In the genomic region with DNA sequence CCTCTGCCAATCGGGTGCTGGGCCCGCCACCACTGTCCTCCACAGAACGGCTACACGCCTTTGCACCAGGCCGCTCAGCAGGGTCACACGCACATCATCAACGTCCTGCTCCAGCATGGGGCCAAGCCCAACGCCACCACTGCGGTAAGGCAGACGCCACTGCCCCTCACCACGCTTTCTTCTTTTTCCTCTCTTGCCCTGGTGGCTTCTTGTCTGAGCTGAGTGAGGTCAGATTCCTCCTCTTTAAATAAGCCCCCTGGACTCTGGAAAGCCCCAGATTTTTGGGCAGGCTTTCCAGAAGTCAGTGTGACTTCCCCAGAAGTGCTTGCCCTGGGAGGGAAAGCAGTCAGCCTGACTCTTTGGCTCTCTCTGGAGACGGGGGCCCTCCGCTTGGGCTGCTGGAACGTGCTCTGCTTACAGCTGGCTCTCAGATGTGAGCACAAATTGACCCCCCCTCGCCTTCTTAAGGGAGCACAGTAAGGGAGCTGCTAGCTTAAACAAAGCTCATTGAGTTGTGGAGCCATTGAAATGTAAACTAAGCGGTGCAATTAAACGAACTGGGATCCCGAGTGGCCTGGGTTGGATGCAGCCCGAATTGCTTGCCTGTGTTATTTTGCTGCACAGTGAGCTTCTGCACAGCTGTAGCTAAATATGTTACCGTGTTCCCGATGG, we compare ENCODE assay signal across 10 cellular contexts.
DNase-seq lines count a peak whose midpoint lies in the region; ATAC-seq and TF ChIP-seq lines count a peak whose summit lies in the region.
"Had no signal": no experiment of that assay in that cellular context is flagged by ENCODE, and none has a peak within 500 bp of the region (broad histone marks: within the 10 kb centered on the region; RNA-seq: fewer than 3 reads in every experiment).

No MANE protein-coding gene starts in this region.

- H3K27me3 ChIP-seq in heart right ventricle (no peaks in the 10 kb centered on the region), parathyroid adenoma (ENCODE audit: control insufficient read depth, insufficient read depth, low read length) (no peaks in the 10 kb centered on the region)

- H3K9me3 ChIP-seq in heart right ventricle (no peaks in the 10 kb centered on the region), parathyroid adenoma (ENCODE audit: control insufficient read depth, low read length) (no peaks in the 10 kb centered on the region)

- H3K4me1 ChIP-seq in heart right ventricle: peaks cover 0 to 40% (median 12%) of the 10 kb centered on the region in 9 donors
- H3K4me1 ChIP-seq in parathyroid adenoma: no peaks in the 10 kb centered on the region

- TF ChIP-seq CTCF in WI38 (IDR thresholded peaks at IDR 0.05; ENCODE audit: low read depth, low read length): no peak
- no peak for TF ChIP-seq CTCF in heart right ventricle (IDR thresholded peaks at IDR 0.05)
- TF ChIP-seq CTCF in parathyroid adenoma (IDR thresholded peaks at IDR 0.05): no peak

- no peak overlapping the region for H2AFZ ChIP-seq in parathyroid adenoma

- peaks cover 0 to 10% (median 0%) of the 10 kb centered on the region in 9 donors for H3K36me3 ChIP-seq in heart right ventricle
- no peaks in the 10 kb centered on the region for H3K36me3 ChIP-seq in parathyroid adenoma (ENCODE audit: control insufficient read depth, insufficient read depth, low read length)

- 57 to 60% methylated on average over 21 of the region's 21 CpGs for WGBS in heart right ventricle, 2 donors

- ATAC-seq in heart right ventricle (peak; percentile 62 to 87 (median 80)), GM21381 (IDR thresholded peaks at IDR 0.05; ENCODE audit: unreplicated experiment) (no peak), HG03520 (IDR thresholded peaks at IDR 0.05; ENCODE audit: unreplicated experiment) (no peak)

- DNase-seq in AG20443 (ENCODE audit: low spot score) (peak; percentile 68), heart right ventricle (peak; percentile 40 to 53), CD1c-positive myeloid dendritic cell (ENCODE audit: extremely low spot score) (no peak)
- DNase-seq in central memory CD4-positive, alpha-beta T cell: no peak
- DNase-seq: activated CD4-positive, alpha-beta T cell treated with anti-CD3 and anti-CD28 coated beads, Interleukin-2, amount 50 U/mL, for 1 hour; CD4-positive, alpha-beta T cell had no signal

- no peaks in the 10 kb centered on the region for H3K79me2 ChIP-seq in parathyroid adenoma

- peak overlapping the region; percentile 24 for H3K4me3 ChIP-seq in WI38 (ENCODE audit: low read depth, low read length)
- H3K4me3 ChIP-seq in heart right ventricle: peak overlapping the region in 5 of 10 donors; percentile 25 to 40 (median 34)
- H3K4me3 ChIP-seq in parathyroid adenoma (ENCODE audit: low read depth, low read length): no peak overlapping the region

- no peak overlapping the region for H3K9ac ChIP-seq in parathyroid adenoma

- intact Hi-C loops in heart right ventricle (cut with DNase I): no loop called here

- H3K27ac ChIP-seq in heart right ventricle (peak overlapping the region; percentile 39 to 84 (median 63)), parathyroid adenoma (peak overlapping the region; percentile 32)

- H3K4me2 ChIP-seq in parathyroid adenoma (ENCODE audit: low read length): no peak overlapping the region

Comparison
In these comparisons a context has a peak if more than half of its experiments do, and no peak if none do; other contexts are left out.
1. DNase-seq: peak in AG20443 (single experiment) and heart right ventricle (2 of 2); none in CD1c-positive myeloid dendritic cell (single experiment) and central memory CD4-positive, alpha-beta T cell (single experiment).
2. ATAC-seq: peak in heart right ventricle (8 of 8); none in GM21381 (single experiment) and HG03520 (single experiment).